ENCODE assay signal across 1 cellular context in the genomic region with DNA sequence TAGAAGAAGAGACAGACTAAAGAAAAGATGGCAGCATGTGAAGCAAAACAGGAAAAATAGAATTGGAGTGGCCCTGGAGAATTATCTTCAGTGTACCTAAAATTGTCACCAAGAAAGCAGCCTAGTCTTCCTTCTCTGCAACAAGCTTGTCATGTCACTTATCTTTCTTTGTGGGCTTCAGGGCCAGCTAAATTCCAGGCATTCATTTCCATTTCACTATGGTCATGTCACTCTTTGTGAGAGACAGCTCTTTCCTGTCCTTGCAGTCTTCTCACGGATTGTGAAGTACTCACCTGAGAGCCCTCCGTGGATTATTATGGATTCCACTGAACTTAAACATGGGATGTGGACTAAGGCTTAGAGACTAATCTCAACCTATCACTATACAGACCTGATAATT.
TF ChIP-seq lines count a peak whose summit lies in the region.

No MANE protein-coding gene starts in this region.

TF ChIP-seq in HepG2, 621 proteins besides CTCF, POLR2A, EP300 and RAD21:
- TF ChIP-seq ZNF292 (CRISPR knock-in tag; IDR thresholded peaks at IDR 0.05; ENCODE audit: borderline replicate concordance, low read depth) (no peak), ELF4 (CRISPR knock-in tag; IDR thresholded peaks at IDR 0.05; ENCODE audit: borderline replicate concordance) (no peak), RFX3 (CRISPR knock-in tag; IDR thresholded peaks at IDR 0.05) (no peak), GATAD1 (CRISPR knock-in tag; IDR thresholded peaks at IDR 0.05) (no peak), ZMYM4 (CRISPR knock-in tag; IDR thresholded peaks at IDR 0.05) (no peak), ZNF660 (CRISPR knock-in tag; IDR thresholded peaks at IDR 0.05; ENCODE audit: borderline replicate concordance, low read depth) (no peak), RFXANK (CRISPR knock-in tag; IDR thresholded peaks at IDR 0.05) (no peak), ZNF18 (CRISPR knock-in tag; IDR thresholded peaks at IDR 0.05; ENCODE audit: insufficient replicate concordance) (no peak), EEA1 (CRISPR knock-in tag; IDR thresholded peaks at IDR 0.05; ENCODE audit: borderline replicate concordance) (no peak), ZEB1 (IDR thresholded peaks at IDR 0.05; ENCODE audit: insufficient replicate concordance, low read depth) (no peak), ZBTB8A (CRISPR knock-in tag; IDR thresholded peaks at IDR 0.05; ENCODE audit: borderline replicate concordance, low read depth) (no peak), CC2D1A (CRISPR knock-in tag; IDR thresholded peaks at IDR 0.05) (no peak), ZHX1 (CRISPR knock-in tag; IDR thresholded peaks at IDR 0.05; ENCODE audit: low read depth) (no peak), ZFP41 (CRISPR knock-in tag; IDR thresholded peaks at IDR 0.05; ENCODE audit: borderline replicate concordance) (no peak), GABPA (IDR thresholded peaks at IDR 0.05; ENCODE audit: low read depth, low read length) (no peak), GABPA (CRISPR knock-in tag; IDR thresholded peaks at IDR 0.05; ENCODE audit: low read depth) (no peak), ZNF691 (CRISPR knock-in tag; IDR thresholded peaks at IDR 0.05; ENCODE audit: borderline replicate concordance, low read depth) (no peak), ZSCAN30 (CRISPR knock-in tag; IDR thresholded peaks at IDR 0.05) (no peak), PHF21A (CRISPR knock-in tag; IDR thresholded peaks at IDR 0.05) (no peak)
- TF ChIP-seq, protein P1, sequence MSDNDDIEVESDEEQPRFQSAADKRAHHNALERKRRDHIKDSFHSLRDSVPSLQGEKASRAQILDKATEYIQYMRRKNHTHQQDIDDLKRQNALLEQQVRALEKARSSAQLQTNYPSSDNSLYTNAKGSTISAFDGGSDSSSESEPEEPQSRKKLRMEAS (IDR thresholded peaks at IDR 0.05), result no peak
